8 cellular contexts compared by ENCODE assay signal in genomic region chr11:71452354-71453020, GRCh38.
DNase-seq lines count a peak whose midpoint lies in the region.

No MANE protein-coding gene starts in this region.

- H3K4me1 ChIP-seq in mucosa of stomach (ENCODE audit: control insufficient read depth, insufficient read depth, low read length) (peaks cover 26% of the 10 kb centered on the region), subcutaneous abdominal adipose tissue (ENCODE audit: control insufficient read depth in 5 of 5, insufficient read depth in 5 of 5, low read length in 5 of 5) (peaks cover 3 to 52% (median 48%) of the 10 kb centered on the region in 5 donors)

- H3K27ac ChIP-seq in epithelial cell of prostate (peak overlapping the region; percentile 57), subcutaneous abdominal adipose tissue (ENCODE audit: low read depth, low read length) (peak overlapping the region; percentile 76)

- peak; percentile 30 for DNase-seq in NCI-H82 (lab: John Stamatoyannopoulos, UW)
- DNase-seq in NCI-H82 treated with DMSO at 0.1 percent for 48 hours (lab: John Stamatoyannopoulos, UW; ENCODE audit: unreplicated experiment), result no peak
- DNase-seq in NCI-H526 (lab: John Stamatoyannopoulos, UW), result peak; percentile 63 to 85
- DNase-seq in activated CD8-positive, alpha-beta memory T cell treated with anti-CD3 and anti-CD28 coated beads, Interleukin-2, amount 50 U/mL, for 48 hours, result peak; percentile 61
- DNase-seq in epithelial cell of prostate (ENCODE audit: low read depth, low spot score), result no peak
- no peak for DNase-seq in CD1c-positive myeloid dendritic cell (ENCODE audit: extremely low spot score)

- H3K27me3 ChIP-seq in mucosa of stomach (ENCODE audit: control insufficient read depth, insufficient read depth, low read length) (no peaks in the 10 kb centered on the region), subcutaneous abdominal adipose tissue (ENCODE audit: control insufficient read depth in 5 of 5, insufficient read depth in 4 of 5, low read length in 5 of 5) (no peaks in the 10 kb centered on the region)

- H3K36me3 ChIP-seq in mucosa of stomach (ENCODE audit: control insufficient read depth, insufficient read depth, low read length) (peaks cover 15% of the 10 kb centered on the region), subcutaneous abdominal adipose tissue (ENCODE audit: control insufficient read depth in 5 of 5, insufficient read depth in 5 of 5, low read length in 5 of 5) (peaks cover 6 to 26% (median 24%) of the 10 kb centered on the region in 5 donors)

- no peaks in the 10 kb centered on the region for H3K9me3 ChIP-seq in mucosa of stomach (ENCODE audit: control insufficient read depth, low read length)
- H3K9me3 ChIP-seq in subcutaneous abdominal adipose tissue (ENCODE audit: control insufficient read depth in 5 of 5, low read length in 5 of 5), result no peaks in the 10 kb centered on the region

- H3K9ac ChIP-seq in mucosa of stomach (ENCODE audit: low read length), result peak overlapping the region; percentile 59
- H3K9ac ChIP-seq in subcutaneous abdominal adipose tissue (ENCODE audit: low read length in 5 of 5), result peak overlapping the region; percentile 11 to 88 (median 76)

- H3K4me3 ChIP-seq in mucosa of stomach (ENCODE audit: low read length) (peak overlapping the region; percentile 75), subcutaneous abdominal adipose tissue (ENCODE audit: low read depth in 1 of 5, low read length in 5 of 5) (peak overlapping the region; percentile 81 to 90 (median 89))

Comparison
In these comparisons a context has a peak if more than half of its experiments do, and no peak if none do; other contexts are left out.
1. DNase-seq: peak in NCI-H82 (single experiment), NCI-H526 (2 of 2) and activated CD8-positive, alpha-beta memory T cell treated with anti-CD3 and anti-CD28 coated beads, Interleukin-2, amount 50 U/mL, for 48 hours (single experiment); none in NCI-H82 treated with DMSO at 0.1 percent for 48 hours (single experiment), epithelial cell of prostate (single experiment) and CD1c-positive myeloid dendritic cell (single experiment).